7 cellular contexts compared by ENCODE assay signal in the genomic region with DNA sequence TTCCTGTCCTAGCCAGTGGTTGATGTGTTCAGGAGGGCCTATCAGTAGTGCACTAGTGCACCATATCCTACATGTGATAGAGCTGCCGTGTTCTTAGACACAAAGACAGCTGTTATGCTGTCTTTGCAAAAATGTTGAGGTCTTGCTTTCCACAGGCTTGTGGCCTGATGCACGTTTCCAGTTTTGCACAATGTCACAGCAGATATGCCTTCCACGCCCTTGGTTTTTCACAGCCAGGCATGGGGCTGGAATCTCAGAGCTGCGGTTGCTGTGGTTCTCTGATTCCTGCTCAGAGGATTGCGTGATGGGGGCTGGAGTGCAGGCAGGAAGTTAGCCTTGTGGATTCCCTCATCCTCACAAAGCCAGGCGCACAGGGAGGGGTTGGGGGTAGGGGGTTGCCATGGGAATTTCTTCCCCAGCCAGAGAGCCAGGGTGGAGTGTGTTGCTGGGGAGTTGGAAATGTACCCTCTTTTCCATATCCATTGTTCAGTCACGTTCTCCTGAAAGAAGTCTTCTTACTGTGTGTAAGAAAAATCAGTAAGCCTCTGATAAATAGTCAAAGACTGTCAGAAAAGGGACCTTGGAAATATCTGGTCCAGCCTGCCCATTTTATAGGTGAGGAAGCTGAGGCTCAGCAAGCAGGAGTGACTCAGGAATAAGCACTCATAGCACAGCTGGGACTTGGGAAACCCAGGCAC.
DNase-seq lines count a peak whose midpoint lies in the region; FAIRE-seq and TF ChIP-seq lines count a peak whose summit lies in the region.

No MANE protein-coding gene starts in this region.

- peaks cover 56 to 100% (median 89%) of the 10 kb centered on the region in 3 donors for H3K4me1 ChIP-seq in esophagus squamous epithelium
- H3K4me1 ChIP-seq in kidney (ENCODE audit: control insufficient read depth in 1 of 2, insufficient read depth in 1 of 2, low read depth in 1 of 2, low read length in 2 of 2), result peaks cover 34 to 49% of the 10 kb centered on the region in 2 donors

- WGBS in esophagus squamous epithelium, 2 donors, result 22 to 29% methylated on average over 2 to 4 of the region's 7 CpGs

- FAIRE-seq in RCC 7860 (lab: Jason Lieb, UNC) (peak; percentile 92), kidney (lab: Jason Lieb, UNC) (no peak)

- H3K27me3 ChIP-seq in esophagus squamous epithelium (no peaks in the 10 kb centered on the region), dorsolateral prefrontal cortex (peaks cover 0 to 15% (median 0%) of the 10 kb centered on the region in 45 donors)

- H3K9ac ChIP-seq in kidney (ENCODE audit: low read length in 2 of 2), result no peak overlapping the region

- DNase-seq in H4 (ENCODE audit: low spot score) (peak; percentile 95), RCC 7860 (ENCODE audit: low spot score) (peak; percentile 97), esophagus squamous epithelium (lab: John Stamatoyannopoulos, UW) (no peak), skeletal muscle cell (ENCODE audit: low read depth) (peak; percentile 78), cortex of kidney (lab: John Stamatoyannopoulos, UW) (no peak), dorsolateral prefrontal cortex (no peak), kidney (no peak)

- TF ChIP-seq CTCF in esophagus squamous epithelium (IDR thresholded peaks at IDR 0.05) (no peak), dorsolateral prefrontal cortex (IDR thresholded peaks at IDR 0.05 in 54 of 56, conservative IDR thresholded peaks at IDR 0.05 in 2 of 56; ENCODE audit: low read depth in 1 of 56, partially characterized antibody in 56 of 56) (no peak), kidney (IDR thresholded peaks at IDR 0.05; ENCODE audit: borderline replicate concordance, extremely low read depth, insufficient read depth) (no peak)

- intact Hi-C loops in esophagus squamous epithelium (cut with DNase I), result no loop called here
- intact Hi-C loops in dorsolateral prefrontal cortex (cut with DNase I), result no loop called here
- intact Hi-C loops in kidney (cut with DNase I), result no loop called here

- no peak overlapping the region for H3K4me3 ChIP-seq in esophagus squamous epithelium
- no peak overlapping the region for H3K4me3 ChIP-seq in skeletal muscle cell (ENCODE audit: low read depth, low read length)
- no peak overlapping the region for H3K4me3 ChIP-seq in dorsolateral prefrontal cortex
- no peak overlapping the region for H3K4me3 ChIP-seq in kidney (ENCODE audit: low read length in 2 of 2)

- H3K36me3 ChIP-seq in esophagus squamous epithelium (no peaks in the 10 kb centered on the region), kidney (ENCODE audit: control insufficient read depth in 1 of 2, insufficient read depth in 2 of 2, low read length in 2 of 2) (no peaks in the 10 kb centered on the region)

- no peak for TF ChIP-seq POLR2A in esophagus squamous epithelium (IDR thresholded peaks at IDR 0.05)

- H3K27ac ChIP-seq in esophagus squamous epithelium (peak overlapping the region; percentile 89 to 96 (median 92)), dorsolateral prefrontal cortex (no peak overlapping the region), kidney (ENCODE audit: low read depth in 2 of 2, low read length in 2 of 2) (no peak overlapping the region)

- H3K9me3 ChIP-seq in esophagus squamous epithelium (no peaks in the 10 kb centered on the region), kidney (ENCODE audit: control insufficient read depth in 1 of 2, low read length in 2 of 2) (no peaks in the 10 kb centered on the region)

Comparison
In these comparisons a context has a peak if more than half of its experiments do, and no peak if none do; other contexts are left out.
1. DNase-seq: peak in H4 (single experiment), RCC 7860 (single experiment) and skeletal muscle cell (single experiment); none in esophagus squamous epithelium (single experiment), cortex of kidney (single experiment), dorsolateral prefrontal cortex (0 of 10) and kidney (single experiment).
2. H3K27ac ChIP-seq: peak in esophagus squamous epithelium (4 of 4); none in dorsolateral prefrontal cortex (0 of 59) and kidney (0 of 2).